In the genomic region with DNA sequence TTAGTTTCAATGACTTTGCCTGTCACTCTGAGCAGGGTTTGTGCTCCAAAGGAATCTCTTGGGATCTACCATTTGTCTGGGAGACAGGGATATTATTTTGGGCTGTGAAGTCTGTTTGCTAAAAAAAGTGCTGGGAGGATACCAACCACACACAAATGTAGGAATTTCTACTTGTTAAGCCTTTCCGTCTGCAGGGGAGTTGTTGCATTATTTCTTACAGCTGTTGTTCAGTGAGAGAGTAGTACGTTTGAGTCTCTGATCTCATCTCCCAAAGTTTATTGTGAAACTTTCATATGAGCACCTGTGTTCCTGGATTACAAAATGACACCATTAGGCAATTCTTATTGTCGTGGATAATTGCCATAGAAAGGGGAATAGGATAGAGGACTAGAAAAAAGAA, we compare ENCODE assay signal across 12 cellular contexts.
DNase-seq lines count a peak whose midpoint lies in the region; ATAC-seq and TF ChIP-seq lines count a peak whose summit lies in the region.
"Had no signal": no experiment of that assay in that cellular context is flagged by ENCODE, and none has a peak within 500 bp of the region (broad histone marks: within the 10 kb centered on the region; RNA-seq: fewer than 3 reads in every experiment).

No MANE protein-coding gene starts in this region.

- H3K36me3 ChIP-seq in left lung (no peaks in the 10 kb centered on the region), suprapubic skin (no peaks in the 10 kb centered on the region)

- no peak overlapping the region for H3K27ac ChIP-seq in left lung
- H3K27ac ChIP-seq in suprapubic skin, result peak overlapping the region; percentile 75
- H3K27ac ChIP-seq: testis had no signal

- H3K27me3 ChIP-seq in left lung (no peaks in the 10 kb centered on the region), suprapubic skin (no peaks in the 10 kb centered on the region)
- H3K27me3 ChIP-seq: testis had no signal

- no peak overlapping the region for H3K4me3 ChIP-seq in epithelial cell of esophagus (ENCODE audit: low read length)
- no peak overlapping the region for H3K4me3 ChIP-seq in left lung
- no peak overlapping the region for H3K4me3 ChIP-seq in suprapubic skin
- H3K4me3 ChIP-seq in lower leg skin (ENCODE audit: low read depth, poor library complexity, severe bottlenecking), result no peak overlapping the region
- H3K4me3 ChIP-seq: testis had no signal

- intact Hi-C loops in left lung (cut with DNase I), result no loop called here
- intact Hi-C loops in lower leg skin (cut with DNase I; ENCODE audit: low total_unique reads), result no loop called here

- DNase-seq in NCI-H2107 treated with DMSO at 0.1 percent for 48 hours (lab: John Stamatoyannopoulos, UW; ENCODE audit: unreplicated experiment) (peak; percentile 39), NCI-H2107 (lab: John Stamatoyannopoulos, UW) (no peak), epithelial cell of esophagus (ENCODE audit: low read depth) (peak; percentile 81), left lung (no peak), suprapubic skin (ENCODE audit: low spot score in 2 of 2) (no peak), DMS79 (lab: John Stamatoyannopoulos, UW) (no peak), lower leg skin (ENCODE audit: low spot score in 2 of 2) (no peak)
- DNase-seq: 8988T; activated CD4-positive, alpha-beta memory T cell treated with anti-CD3 and anti-CD28 coated beads, Interleukin-2, amount 10 ng/mL, durations not matched to agents 7 days and 5 days; activated naive CD4-positive, alpha-beta T cell treated with Interleukin-2 at 50 U/mL for 16 hours; testis had no signal

- TF ChIP-seq CTCF in epithelial cell of esophagus (IDR thresholded peaks at IDR 0.05; ENCODE audit: insufficient read depth, low read depth, low read length, missing control alignments) (no peak), left lung (IDR thresholded peaks at IDR 0.05) (no peak), suprapubic skin (IDR thresholded peaks at IDR 0.05) (no peak), lower leg skin (IDR thresholded peaks at IDR 0.05) (no peak)

- TF ChIP-seq POLR2A in suprapubic skin (IDR thresholded peaks at IDR 0.05) (no peak), lower leg skin (IDR thresholded peaks at IDR 0.05) (no peak)

- H3K4me1 ChIP-seq in left lung (no peaks in the 10 kb centered on the region), suprapubic skin (peaks cover 13% of the 10 kb centered on the region)
- H3K4me1 ChIP-seq: testis had no signal

- WGBS in suprapubic skin, result 24% methylated on average over 3 of the region's 3 CpGs
- WGBS in lower leg skin, 2 donors, result 18 to 25% methylated on average over 3 of the region's 3 CpGs

- H3K9me3 ChIP-seq in left lung (no peaks in the 10 kb centered on the region), suprapubic skin (no peaks in the 10 kb centered on the region)
- H3K9me3 ChIP-seq: testis had no signal

- ATAC-seq in left lung, result peak; percentile 50
- ATAC-seq in GM18907 (IDR thresholded peaks at IDR 0.05; ENCODE audit: unreplicated experiment), result no peak

- TF ChIP-seq EP300 in suprapubic skin (IDR thresholded peaks at IDR 0.05), result no peak

Comparison
In these comparisons a context has a peak if more than half of its experiments do, and no peak if none do; other contexts are left out.
1. DNase-seq: peak in NCI-H2107 treated with DMSO at 0.1 percent for 48 hours (single experiment) and epithelial cell of esophagus (single experiment); none in NCI-H2107 (single experiment), left lung (0 of 2), suprapubic skin (0 of 2), DMS79 (single experiment) and lower leg skin (0 of 2).